8 cellular contexts compared by ENCODE assay signal in the genomic region with DNA sequence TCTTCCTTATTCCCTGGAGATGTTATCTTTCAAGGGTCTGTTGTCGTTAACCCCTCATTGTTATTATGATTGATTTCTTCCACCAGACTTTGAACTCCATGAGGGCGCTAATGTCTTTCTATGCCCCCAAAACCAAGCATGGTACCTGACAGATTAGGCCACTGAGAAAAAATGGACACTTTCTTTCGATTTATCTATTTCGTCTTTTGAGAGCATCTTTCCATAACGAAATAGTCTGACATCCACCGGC. TPM values are rescaled to one million over a fixed set of nuclear protein-coding genes. Genes with fewer than 3 reads are reported as not detected.
DNase-seq lines count a peak whose midpoint lies in the region; ATAC-seq, FAIRE-seq and TF ChIP-seq lines count a peak whose summit lies in the region.

No MANE protein-coding gene starts in this region.

- no peak for TF ChIP-seq POLR2A in HCT116 (IDR thresholded peaks at IDR 0.05; ENCODE audit: borderline replicate concordance, extremely low read depth, insufficient read depth, insufficient read length)

- DNase-seq in HCT116 (ENCODE audit: low read depth, low spot score) (no peak), foreskin keratinocyte (no peak), small intestine (no peak), OCI-M1 (lab: John Stamatoyannopoulos, UW) (no peak), NAMALWA (ENCODE audit: low spot score) (no peak), kidney glomerular epithelial cell (lab: John Stamatoyannopoulos, UW) (no peak)

- no peak for TF ChIP-seq CTCF in HCT116 (IDR thresholded peaks at IDR 0.05 in 2 of 3, conservative IDR thresholded peaks at IDR 0.05 in 1 of 3; ENCODE audit: borderline replicate concordance in 1 of 3, insufficient read depth in 1 of 3, low read depth in 2 of 3, low read length in 2 of 3)
- no peak for TF ChIP-seq CTCF in VCaP (conservative IDR thresholded peaks at IDR 0.05)
- no peak for TF ChIP-seq CTCF in foreskin keratinocyte (conservative IDR thresholded peaks at IDR 0.05)

- peak overlapping the region; percentile 91 for H2AFZ ChIP-seq in HCT116 (ENCODE audit: low read depth, low read length, poor library complexity, severe bottlenecking)

- H3K9ac ChIP-seq in HCT116 (ENCODE audit: low read length) = peak overlapping the region; percentile 92

- H3K9me2 ChIP-seq in HCT116 (ENCODE audit: insufficient read depth) = no peaks in the 10 kb centered on the region

- peak overlapping the region; percentile 81 for H3K27ac ChIP-seq in HCT116 (ENCODE audit: low read depth, low read length)
- peak overlapping the region; percentile 92 for H3K27ac ChIP-seq in VCaP
- H3K27ac ChIP-seq in foreskin keratinocyte = peak overlapping the region; percentile 60
- H3K27ac ChIP-seq in small intestine (ENCODE audit: low read depth in 1 of 2, low read length in 1 of 2) = peak overlapping the region in 1 of 2 donors; percentile 95

- RAD21 ChIA-PET in HCT116 (lab: Charles Lee; ENCODE audit: low non-redundant PET in 1 of 2, low total read pairs in 2 of 2, uncharacterized antibody in 2 of 2, unreplicated experiment in 2 of 2) = no interaction called here

- no peaks in the 10 kb centered on the region for H4K20me1 ChIP-seq in HCT116 (ENCODE audit: insufficient read depth)

- no TSS peak for BruUV-seq in HCT116 (replicated peaks; lab: Mats Ljungman, UMichigan)

- no peaks in the 10 kb centered on the region for H3K27me3 ChIP-seq in HCT116 (ENCODE audit: insufficient read depth, low read length)
- no peaks in the 10 kb centered on the region for H3K27me3 ChIP-seq in foreskin keratinocyte
- H3K27me3 ChIP-seq in small intestine (ENCODE audit: control insufficient read depth in 2 of 2, insufficient read depth in 2 of 2, low read length in 2 of 2) = no peaks in the 10 kb centered on the region

- H3K79me2 ChIP-seq in HCT116 (ENCODE audit: insufficient read depth, low read length) = peaks cover 41% of the 10 kb centered on the region

- 16 to 29% (median 25%) methylated on average over 6 of the region's 6 CpGs for WGBS in small intestine, 3 donors

- FAIRE-seq in small intestine (lab: Jason Lieb, UNC) = no peak

- peaks cover 9 to 16% of the 10 kb centered on the region in 2 experiments; a peak in 3 of 4 replicates for H3K4me1 ChIP-seq in HCT116 (ENCODE audit: control insufficient read depth in 1 of 2, insufficient read depth in 2 of 2, low read length in 2 of 2)
- peaks cover 10% of the 10 kb centered on the region for H3K4me1 ChIP-seq in foreskin keratinocyte
- no peaks in the 10 kb centered on the region for H3K4me1 ChIP-seq in small intestine (ENCODE audit: control insufficient read depth in 2 of 2, insufficient read depth in 1 of 2, low read depth in 1 of 2, low read length in 1 of 2)

- peak overlapping the region; percentile 57 to 95 for H3K4me3 ChIP-seq in HCT116 (replicated peaks in 1 of 2; ENCODE audit: low read depth in 1 of 2, low read length in 2 of 2)
- peak overlapping the region; percentile 48 to 61 for H3K4me3 ChIP-seq in small intestine (ENCODE audit: low read depth in 1 of 2, low read length in 2 of 2)

- H3K36me3 ChIP-seq in HCT116 (ENCODE audit: control insufficient read depth in 1 of 2, insufficient read depth in 2 of 2, low read length in 2 of 2) (peaks cover 18 to 25% of the 10 kb centered on the region in 2 experiments), small intestine (ENCODE audit: control insufficient read depth in 2 of 2, insufficient read depth in 2 of 2, low read length in 2 of 2) (peaks cover 2% of the 10 kb centered on the region in 2 donors)

- intact Hi-C loops in HCT116 (cut with micrococcal nuclease) = loop anchor here (5.0 kb wide), 1 partner anchor 371 kb away; a partner anchor contains a TSS

- no peaks in the 10 kb centered on the region for H3K9me3 ChIP-seq in HCT116 (ENCODE audit: control insufficient read depth in 1 of 2, insufficient read depth in 1 of 2, low read depth in 1 of 2, low read length in 2 of 2)
- H3K9me3 ChIP-seq in small intestine (ENCODE audit: control insufficient read depth, low read depth) = no peaks in the 10 kb centered on the region

- POLR2A ChIA-PET in HCT116 (lab: Charles Lee) = no interaction called here

- TF ChIP-seq RAD21 in HCT116 (IDR thresholded peaks at IDR 0.05; ENCODE audit: low read depth) = no peak

- CTCF ChIA-PET in HCT116 (lab: Charles Lee) = no interaction called here

- ATAC-seq in HCT116 = no peak
- no peak for ATAC-seq in foreskin keratinocyte
- no peak for ATAC-seq in HG02970 (IDR thresholded peaks at IDR 0.05; ENCODE audit: low FRiP score, unreplicated experiment)

- peak overlapping the region; percentile 86 for H3K4me2 ChIP-seq in HCT116 (ENCODE audit: low read length)

TF ChIP-seq in HCT116, 20 proteins besides CTCF, POLR2A, EP300 and RAD21 (continues in another document):
- TF ChIP-seq EZH2phosphoT487 (IDR thresholded peaks at IDR 0.05; ENCODE audit: borderline replicate concordance) (no peak), EZH2 (IDR thresholded peaks at IDR 0.05) (no peak), SP1 (IDR thresholded peaks at IDR 0.05; ENCODE audit: low read depth) (no peak), ELF1 (IDR thresholded peaks at IDR 0.05; ENCODE audit: borderline replicate concordance, low read depth) (no peak), TCF7L2 (IDR thresholded peaks at IDR 0.05; ENCODE audit: borderline replicate concordance, extremely low read depth, insufficient read depth, insufficient read length) (no peak), ZNF274 (IDR thresholded peaks at IDR 0.05; ENCODE audit: low read depth, low read length) (no peak), CBX3 (IDR thresholded peaks at IDR 0.05; ENCODE audit: low read depth) (no peak), EGR1 (IDR thresholded peaks at IDR 0.05; ENCODE audit: low read depth) (no peak), SRF (IDR thresholded peaks at IDR 0.05; ENCODE audit: low read depth) (no peak), JUND (IDR thresholded peaks at IDR 0.05) (no peak), ZFX (IDR thresholded peaks at IDR 0.05) (no peak), SIN3A (IDR thresholded peaks at IDR 0.05; ENCODE audit: low read depth) (no peak), POLR2AphosphoS5 (IDR thresholded peaks at IDR 0.05; ENCODE audit: low read depth, low read length) (no peak)
- TF ChIP-seq, protein P1, sequence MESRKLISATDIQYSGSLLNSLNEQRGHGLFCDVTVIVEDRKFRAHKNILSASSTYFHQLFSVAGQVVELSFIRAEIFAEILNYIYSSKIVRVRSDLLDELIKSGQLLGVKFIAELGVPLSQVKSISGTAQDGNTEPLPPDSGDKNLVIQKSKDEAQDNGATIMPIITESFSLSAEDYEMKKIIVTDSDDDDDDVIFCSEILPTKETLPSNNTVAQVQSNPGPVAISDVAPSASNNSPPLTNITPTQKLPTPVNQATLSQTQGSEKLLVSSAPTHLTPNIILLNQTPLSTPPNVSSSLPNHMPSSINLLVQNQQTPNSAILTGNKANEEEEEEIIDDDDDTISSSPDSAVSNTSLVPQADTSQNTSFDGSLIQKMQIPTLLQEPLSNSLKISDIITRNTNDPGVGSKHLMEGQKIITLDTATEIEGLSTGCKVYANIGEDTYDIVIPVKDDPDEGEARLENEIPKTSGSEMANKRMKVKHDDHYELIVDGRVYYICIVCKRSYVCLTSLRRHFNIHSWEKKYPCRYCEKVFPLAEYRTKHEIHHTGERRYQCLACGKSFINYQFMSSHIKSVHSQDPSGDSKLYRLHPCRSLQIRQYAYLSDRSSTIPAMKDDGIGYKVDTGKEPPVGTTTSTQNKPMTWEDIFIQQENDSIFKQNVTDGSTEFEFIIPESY (IDR thresholded peaks at IDR 0.05; ENCODE audit: extremely low read depth, insufficient replicate concordance, low read length) = no peak
- TF ChIP-seq, protein P2, sequence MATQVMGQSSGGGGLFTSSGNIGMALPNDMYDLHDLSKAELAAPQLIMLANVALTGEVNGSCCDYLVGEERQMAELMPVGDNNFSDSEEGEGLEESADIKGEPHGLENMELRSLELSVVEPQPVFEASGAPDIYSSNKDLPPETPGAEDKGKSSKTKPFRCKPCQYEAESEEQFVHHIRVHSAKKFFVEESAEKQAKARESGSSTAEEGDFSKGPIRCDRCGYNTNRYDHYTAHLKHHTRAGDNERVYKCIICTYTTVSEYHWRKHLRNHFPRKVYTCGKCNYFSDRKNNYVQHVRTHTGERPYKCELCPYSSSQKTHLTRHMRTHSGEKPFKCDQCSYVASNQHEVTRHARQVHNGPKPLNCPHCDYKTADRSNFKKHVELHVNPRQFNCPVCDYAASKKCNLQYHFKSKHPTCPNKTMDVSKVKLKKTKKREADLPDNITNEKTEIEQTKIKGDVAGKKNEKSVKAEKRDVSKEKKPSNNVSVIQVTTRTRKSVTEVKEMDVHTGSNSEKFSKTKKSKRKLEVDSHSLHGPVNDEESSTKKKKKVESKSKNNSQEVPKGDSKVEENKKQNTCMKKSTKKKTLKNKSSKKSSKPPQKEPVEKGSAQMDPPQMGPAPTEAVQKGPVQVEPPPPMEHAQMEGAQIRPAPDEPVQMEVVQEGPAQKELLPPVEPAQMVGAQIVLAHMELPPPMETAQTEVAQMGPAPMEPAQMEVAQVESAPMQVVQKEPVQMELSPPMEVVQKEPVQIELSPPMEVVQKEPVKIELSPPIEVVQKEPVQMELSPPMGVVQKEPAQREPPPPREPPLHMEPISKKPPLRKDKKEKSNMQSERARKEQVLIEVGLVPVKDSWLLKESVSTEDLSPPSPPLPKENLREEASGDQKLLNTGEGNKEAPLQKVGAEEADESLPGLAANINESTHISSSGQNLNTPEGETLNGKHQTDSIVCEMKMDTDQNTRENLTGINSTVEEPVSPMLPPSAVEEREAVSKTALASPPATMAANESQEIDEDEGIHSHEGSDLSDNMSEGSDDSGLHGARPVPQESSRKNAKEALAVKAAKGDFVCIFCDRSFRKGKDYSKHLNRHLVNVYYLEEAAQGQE (IDR thresholded peaks at IDR 0.05; ENCODE audit: low read depth) = no peak
- TF ChIP-seq, protein P3, sequence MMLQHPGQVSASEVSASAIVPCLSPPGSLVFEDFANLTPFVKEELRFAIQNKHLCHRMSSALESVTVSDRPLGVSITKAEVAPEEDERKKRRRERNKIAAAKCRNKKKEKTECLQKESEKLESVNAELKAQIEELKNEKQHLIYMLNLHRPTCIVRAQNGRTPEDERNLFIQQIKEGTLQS (IDR thresholded peaks at IDR 0.05) = no peak
- TF ChIP-seq, protein P4, sequence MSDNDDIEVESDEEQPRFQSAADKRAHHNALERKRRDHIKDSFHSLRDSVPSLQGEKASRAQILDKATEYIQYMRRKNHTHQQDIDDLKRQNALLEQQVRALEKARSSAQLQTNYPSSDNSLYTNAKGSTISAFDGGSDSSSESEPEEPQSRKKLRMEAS (IDR thresholded peaks at IDR 0.05) = no peak

RNA-seq across cellular contexts. Expression of a gene that starts 0.6 kb away (rescaled TPM):
- total RNA-seq in HCT116 (2021; ENCODE audit: unreplicated experiment) (211 TPM), foreskin keratinocyte (225 and 233 TPM in 2 replicates)
- 133 and 185 TPM in 2 replicates for polyA plus RNA-seq in HCT116 (2012)
- polyA plus RNA-seq in foreskin keratinocyte (202 and 230 TPM in 2 replicates), small intestine (100 to 1,000 TPM; 149 to 194 (median 161) TPM)

RNA-seq across cellular contexts. Expression of a gene that starts 21.2 kb away (rescaled TPM):
- total RNA-seq in HCT116 (2021; ENCODE audit: unreplicated experiment) = 95.5 TPM
- polyA plus RNA-seq in HCT116 (2012) = 78.9 and 84.2 TPM in 2 replicates
- 155 and 192 TPM in 2 replicates for total RNA-seq in foreskin keratinocyte
- 64.4 and 68.0 TPM in 2 replicates for polyA plus RNA-seq in foreskin keratinocyte
- polyA plus RNA-seq in small intestine = 10 to 100 TPM; 66.3 to 97.5 (median 82.1) TPM
